Comparison of ENCODE assay signal across 15 cellular contexts in the genomic region with DNA sequence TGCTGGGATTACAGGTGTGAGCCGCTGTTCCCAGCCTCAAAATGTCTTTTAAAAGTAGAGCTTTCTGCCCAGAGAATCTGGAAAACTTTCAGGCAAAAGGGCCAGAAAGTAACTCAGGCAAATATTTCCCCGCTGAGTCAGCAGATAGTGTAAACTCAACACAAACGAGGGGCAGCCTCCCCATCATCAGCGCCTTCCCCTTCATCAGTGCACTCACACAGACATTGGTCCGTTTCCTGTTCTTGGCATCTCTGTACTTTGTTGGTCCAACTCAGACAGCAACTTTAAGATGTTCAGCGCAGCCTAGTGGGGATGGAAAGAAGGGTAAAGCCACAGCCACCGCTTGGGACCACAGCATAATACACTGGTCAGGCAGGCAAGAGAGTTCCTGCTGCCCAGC.
DNase-seq lines count a peak whose midpoint lies in the region; ATAC-seq, FAIRE-seq and TF ChIP-seq lines count a peak whose summit lies in the region.
"Had no signal": no experiment of that assay in that cellular context is flagged by ENCODE, and none has a peak within 500 bp of the region (broad histone marks: within the 10 kb centered on the region; RNA-seq: fewer than 3 reads in every experiment).

No MANE protein-coding gene starts in this region.

- TF ChIP-seq CTCF in HepG2 (CRISPR knock-in tag; IDR thresholded peaks at IDR 0.05), result peak; percentile 24
- TF ChIP-seq CTCF in right lobe of liver (IDR thresholded peaks at IDR 0.05), result no peak
- peak; percentile 18 to 37 for TF ChIP-seq CTCF in fibroblast of lung (conservative IDR thresholded peaks at IDR 0.05 in 1 of 2, IDR thresholded peaks at IDR 0.05 in 1 of 2; ENCODE audit: low read depth in 1 of 2, low read length in 2 of 2)

- H3K79me2 ChIP-seq in HepG2 (ENCODE audit: insufficient read depth, low read length), result no peaks in the 10 kb centered on the region
- H3K79me2 ChIP-seq in fibroblast of lung (ENCODE audit: control insufficient read depth, insufficient read depth, low read length), result no peaks in the 10 kb centered on the region

- no peak overlapping the region for H3K4me2 ChIP-seq in HepG2 (ENCODE audit: low read depth, low read length)
- H3K4me2 ChIP-seq in fibroblast of lung (ENCODE audit: extremely low read depth, insufficient read depth, low read length), result no peak overlapping the region
- H3K4me2 ChIP-seq: neural progenitor cell, PC-9 had no signal

- TF ChIP-seq POLR2A in HepG2 (IDR thresholded peaks at IDR 0.05; ENCODE audit: insufficient read depth in 1 of 2, low read depth in 2 of 2, low read length in 2 of 2), result no peak
- no peak for TF ChIP-seq POLR2A in right lobe of liver (IDR thresholded peaks at IDR 0.05)

- intact Hi-C loops in HepG2 (cut with micrococcal nuclease; ENCODE audit: unreplicated experiment), result no loop called here
- intact Hi-C loops in right lobe of liver (cut with DNase I), result no loop called here

- H3K36me3 ChIP-seq in HepG2 (replicated peaks in 1 of 2; ENCODE audit: control insufficient read depth in 1 of 2, insufficient read depth in 2 of 2, low read length in 2 of 2) (peaks cover 57 to 80% of the 10 kb centered on the region in 2 experiments), right lobe of liver (peaks cover 9 to 83% (median 44%) of the 10 kb centered on the region in 4 donors), fibroblast of lung (ENCODE audit: control insufficient read depth, insufficient read depth, low read length) (peaks cover 14% of the 10 kb centered on the region)
- H3K36me3 ChIP-seq: neural progenitor cell had no signal

- TF ChIP-seq EP300 in HepG2 (IDR thresholded peaks at IDR 0.05; ENCODE audit: low read depth in 2 of 2, low read length in 2 of 2) (no peak), HepG2 (CRISPR knock-in tag; IDR thresholded peaks at IDR 0.05; ENCODE audit: borderline replicate concordance) (no peak)

- H3K4me3 ChIP-seq in HepG2 (replicated peaks in 1 of 3; ENCODE audit: insufficient read depth in 1 of 3, low read depth in 2 of 3, low read length in 3 of 3) (no peak overlapping the region), right lobe of liver (no peak overlapping the region), fibroblast of lung (replicated peaks in 1 of 4; ENCODE audit: control extremely low read depth in 1 of 4, insufficient read depth in 1 of 4, low read depth in 3 of 4, low read length in 4 of 4) (no peak overlapping the region)
- H3K4me3 ChIP-seq: HAP-1, neural progenitor cell, PC-9 had no signal

- no peaks in the 10 kb centered on the region for H3K4me1 ChIP-seq in HepG2 (ENCODE audit: insufficient read depth, low read length)
- H3K4me1 ChIP-seq in right lobe of liver, result no peaks in the 10 kb centered on the region
- no peaks in the 10 kb centered on the region for H3K4me1 ChIP-seq in fibroblast of lung (ENCODE audit: control insufficient read depth, extremely low read depth, insufficient read depth, low read length)
- H3K4me1 ChIP-seq: HAP-1, neural progenitor cell had no signal

- H3K27me3 ChIP-seq in HepG2 (ENCODE audit: control insufficient read depth in 1 of 2, insufficient read depth in 2 of 2, low read length in 2 of 2) (no peaks in the 10 kb centered on the region), right lobe of liver (no peaks in the 10 kb centered on the region), fibroblast of lung (ENCODE audit: control insufficient read depth, insufficient read depth, low read length) (no peaks in the 10 kb centered on the region)
- H3K27me3 ChIP-seq: neural progenitor cell had no signal

- no peak for TF ChIP-seq RAD21 in HepG2 (CRISPR knock-in tag; IDR thresholded peaks at IDR 0.05)

- H4K20me1 ChIP-seq in HepG2 (ENCODE audit: insufficient read depth, low read length) (no peaks in the 10 kb centered on the region), fibroblast of lung (ENCODE audit: control insufficient read depth, extremely low read depth, insufficient read depth, low read length) (no peaks in the 10 kb centered on the region)

- no peak for FAIRE-seq in HepG2 (lab: Jason Lieb, UNC)

- H3K9me3 ChIP-seq in HepG2 (ENCODE audit: low read length) (no peaks in the 10 kb centered on the region), right lobe of liver (no peaks in the 10 kb centered on the region), fibroblast of lung (ENCODE audit: control insufficient read depth, insufficient read depth, low read depth, low read length) (no peaks in the 10 kb centered on the region)
- H3K9me3 ChIP-seq: HAP-1 had no signal

- POLR2A ChIA-PET in HepG2 (lab: Yijun Ruan, JAX), result no interaction called here

- no peak overlapping the region for H3K9ac ChIP-seq in HepG2 (ENCODE audit: insufficient read depth, low read depth, low read length)
- no peak overlapping the region for H3K9ac ChIP-seq in fibroblast of lung (ENCODE audit: insufficient read depth, low read length)
- H3K9ac ChIP-seq: neural progenitor cell had no signal

- H3K27ac ChIP-seq in HepG2 (ENCODE audit: extremely low read length, insufficient read depth, low read length) (no peak overlapping the region), right lobe of liver (no peak overlapping the region), fibroblast of lung (ENCODE audit: insufficient read depth, low read length) (no peak overlapping the region)
- H3K27ac ChIP-seq: neural progenitor cell, PC-9 had no signal

- WGBS in HepG2 (ENCODE audit: low lambda C conversion rate), result 94% methylated on average over 7 of the region's 7 CpGs
- WGBS in right lobe of liver (ENCODE audit: insufficient coverage, low coverage, low lambda C conversion rate, missing lambda C conversion rate), result 61% methylated on average over 5 of the region's 7 CpGs

- DNase-seq in HepG2 (ENCODE audit: low spot score), result no peak
- DNase-seq in right lobe of liver, result no peak
- DNase-seq in SK-MEL-5 (ENCODE audit: low read depth, low spot score), result peak; percentile 30
- DNase-seq in fibroblast of lung (ENCODE audit: low read depth in 2 of 2), result peak; percentile 64 to 84
- DNase-seq in stimulated activated CD4-positive, alpha-beta T cell treated with anti-CD3 and anti-CD28 coated beads, Interleukin-2, amount 100 ng/mL, for 24 hours, result no peak
- no peak for DNase-seq in occipital lobe (lab: John Stamatoyannopoulos, UW)
- no peak for DNase-seq in mesenteric fat pad (ENCODE audit: low spot score)
- DNase-seq: glutamatergic neuron, MM.1S, NCI-H146, NCI-H748 treated with DMSO at 0.1 percent for 48 hours had no signal

- in situ Hi-C loops in HepG2 (cut with HindIII; ENCODE audit: extremely low pct_ligation_motif_present, low pct_unique_long_range_greater_than_20kb), result no loop called here
- in situ Hi-C loops in SK-MEL-5 (cut with HindIII; ENCODE audit: low pct_unique_long_range_greater_than_20kb, low sequenced_read_pairs), result no loop called here

- no peak overlapping the region for H2AFZ ChIP-seq in HepG2 (ENCODE audit: low read length)
- H2AFZ ChIP-seq in fibroblast of lung (ENCODE audit: low read length), result no peak overlapping the region
- H2AFZ ChIP-seq: neural progenitor cell, PC-9 had no signal

- BruUV-seq in HepG2 (replicated peaks; lab: Mats Ljungman, UMichigan), result no TSS peak

- ATAC-seq in HepG2 (no peak), right lobe of liver (no peak), GM21576 (IDR thresholded peaks at IDR 0.05; ENCODE audit: unreplicated experiment) (no peak)

- CTCF ChIA-PET in HepG2 (lab: Yijun Ruan, JAX; ENCODE audit: low intra/inter-chr PET ratio, low total read pairs), result no interaction called here

TF ChIP-seq in HepG2, 621 proteins besides CTCF, POLR2A, EP300 and RAD21 (continues in another document):
- TF ChIP-seq MTF2 (CRISPR knock-in tag; IDR thresholded peaks at IDR 0.05; ENCODE audit: borderline replicate concordance) (no peak), ZNF543 (CRISPR knock-in tag; IDR thresholded peaks at IDR 0.05) (no peak), PRMT3 (CRISPR knock-in tag; IDR thresholded peaks at IDR 0.05; ENCODE audit: borderline replicate concordance, low read depth) (no peak)
- TF ChIP-seq, protein P1, sequence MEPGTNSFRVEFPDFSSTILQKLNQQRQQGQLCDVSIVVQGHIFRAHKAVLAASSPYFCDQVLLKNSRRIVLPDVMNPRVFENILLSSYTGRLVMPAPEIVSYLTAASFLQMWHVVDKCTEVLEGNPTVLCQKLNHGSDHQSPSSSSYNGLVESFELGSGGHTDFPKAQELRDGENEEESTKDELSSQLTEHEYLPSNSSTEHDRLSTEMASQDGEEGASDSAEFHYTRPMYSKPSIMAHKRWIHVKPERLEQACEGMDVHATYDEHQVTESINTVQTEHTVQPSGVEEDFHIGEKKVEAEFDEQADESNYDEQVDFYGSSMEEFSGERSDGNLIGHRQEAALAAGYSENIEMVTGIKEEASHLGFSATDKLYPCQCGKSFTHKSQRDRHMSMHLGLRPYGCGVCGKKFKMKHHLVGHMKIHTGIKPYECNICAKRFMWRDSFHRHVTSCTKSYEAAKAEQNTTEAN (CRISPR knock-in tag; conservative IDR thresholded peaks at IDR 0.05), result no peak

Comparison
In these comparisons a context has a peak if more than half of its experiments do, and no peak if none do; other contexts are left out.
1. CTCF ChIP-seq: peak in HepG2 (single experiment) and fibroblast of lung (2 of 2); none in right lobe of liver (0 of 4).
2. DNase-seq: peak in SK-MEL-5 (single experiment) and fibroblast of lung (2 of 2); none in HepG2 (single experiment), right lobe of liver (0 of 3), stimulated activated CD4-positive, alpha-beta T cell treated with anti-CD3 and anti-CD28 coated beads, Interleukin-2, amount 100 ng/mL, for 24 hours (0 of 2), occipital lobe (single experiment) and mesenteric fat pad (single experiment).